8 cellular contexts compared by ENCODE assay signal in the genomic region with DNA sequence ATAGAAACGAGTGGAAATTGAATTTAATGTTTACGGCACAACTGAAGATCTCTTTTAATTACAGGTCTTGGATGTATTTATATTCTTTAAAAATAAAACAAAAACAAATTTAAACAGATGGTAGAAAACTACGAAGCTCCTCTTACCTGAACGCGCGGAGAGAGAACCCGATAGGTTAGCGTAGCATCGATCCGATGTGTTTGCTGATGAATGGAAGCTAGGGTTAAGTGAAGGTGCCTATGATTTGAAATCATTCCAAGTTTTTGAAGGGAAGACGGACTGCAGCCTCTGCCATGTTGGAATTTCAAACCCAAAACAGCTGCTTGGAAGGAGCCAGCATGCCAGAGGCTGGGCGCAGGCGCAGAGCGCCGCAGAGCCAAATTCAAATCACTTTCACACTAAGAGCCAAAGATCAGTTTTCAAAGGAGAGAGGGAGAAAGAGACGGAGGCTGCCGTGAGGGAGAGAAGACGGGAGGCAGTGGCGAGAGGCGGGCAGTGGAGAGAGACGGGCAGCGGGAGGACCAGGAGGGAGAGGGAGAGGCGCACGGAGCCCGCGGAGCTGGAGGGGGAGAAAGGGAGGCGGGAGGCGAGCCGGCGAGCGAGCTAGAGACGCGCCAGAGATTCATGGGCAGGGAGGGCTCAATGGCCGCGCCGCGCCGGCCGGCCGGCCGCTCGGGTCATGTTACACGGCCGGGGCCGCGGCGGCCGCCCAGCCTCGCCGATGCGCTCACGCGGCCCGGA. TPM values are rescaled to one million over a fixed set of nuclear protein-coding genes. Genes with fewer than 3 reads are reported as not detected.
DNase-seq lines count a peak whose midpoint lies in the region; ATAC-seq, FAIRE-seq and TF ChIP-seq lines count a peak whose summit lies in the region.

A gene with protein sequence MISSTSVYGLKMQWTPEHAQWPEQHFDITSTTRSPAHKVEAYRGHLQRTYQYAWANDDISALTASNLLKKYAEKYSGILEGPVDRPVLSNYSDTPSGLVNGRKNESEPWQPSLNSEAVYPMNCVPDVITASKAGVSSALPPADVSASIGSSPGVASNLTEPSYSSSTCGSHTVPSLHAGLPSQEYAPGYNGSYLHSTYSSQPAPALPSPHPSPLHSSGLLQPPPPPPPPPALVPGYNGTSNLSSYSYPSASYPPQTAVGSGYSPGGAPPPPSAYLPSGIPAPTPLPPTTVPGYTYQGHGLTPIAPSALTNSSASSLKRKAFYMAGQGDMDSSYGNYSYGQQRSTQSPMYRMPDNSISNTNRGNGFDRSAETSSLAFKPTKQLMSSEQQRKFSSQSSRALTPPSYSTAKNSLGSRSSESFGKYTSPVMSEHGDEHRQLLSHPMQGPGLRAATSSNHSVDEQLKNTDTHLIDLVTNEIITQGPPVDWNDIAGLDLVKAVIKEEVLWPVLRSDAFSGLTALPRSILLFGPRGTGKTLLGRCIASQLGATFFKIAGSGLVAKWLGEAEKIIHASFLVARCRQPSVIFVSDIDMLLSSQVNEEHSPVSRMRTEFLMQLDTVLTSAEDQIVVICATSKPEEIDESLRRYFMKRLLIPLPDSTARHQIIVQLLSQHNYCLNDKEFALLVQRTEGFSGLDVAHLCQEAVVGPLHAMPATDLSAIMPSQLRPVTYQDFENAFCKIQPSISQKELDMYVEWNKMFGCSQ (minus strand): TSS at position 317 of the 741 bp plus-strand sequence. CDS start 1,081 bp downstream, outside the sequence.

- no peaks in the 10 kb centered on the region for H3K9me3 Mint-ChIP-seq in activated CD8-positive, alpha-beta T cell treated with anti-CD3 and anti-CD28 coated beads, Interleukin-2, amount 10 ng/mL, durations not matched to agents 7 days and 5 days (ENCODE audit: insufficient read depth)
- H3K9me3 Mint-ChIP-seq in activated CD8-positive, alpha-beta T cell treated with anti-CD3 and anti-CD28 coated beads for 36 hours = no peaks in the 10 kb centered on the region
- no peaks in the 10 kb centered on the region for H3K9me3 Mint-ChIP-seq in activated T-helper 1 cell treated with anti-CD3 and anti-CD28 coated beads, Interleukin-12 subunit alpha, Interleukin-12 subunit beta, Interleukin-2, Interleukin-4 antibody, amounts not matched to agents 30 ng/mL and 10 ng/mL and 1 ng/mL, durations not matched to agents 14 hours and 24 hours and 36 hours

- H3K27ac Mint-ChIP-seq in activated CD8-positive, alpha-beta T cell treated with anti-CD3 and anti-CD28 coated beads, Interleukin-2, amount 10 ng/mL, durations not matched to agents 7 days and 5 days = no peak within 1 kb of the TSS
- no peak within 1 kb of the TSS for H3K27ac Mint-ChIP-seq in activated CD8-positive, alpha-beta T cell treated with anti-CD3 and anti-CD28 coated beads for 36 hours
- no peak within 1 kb of the TSS for H3K27ac Mint-ChIP-seq in activated T-helper 1 cell treated with anti-CD3 and anti-CD28 coated beads, Interleukin-12 subunit alpha, Interleukin-12 subunit beta, Interleukin-2, Interleukin-4 antibody, amounts not matched to agents 30 ng/mL and 10 ng/mL and 1 ng/mL, durations not matched to agents 14 hours and 24 hours and 36 hours

- no peak for FAIRE-seq in GM19239 (lab: Jason Lieb, UNC)

- POLR2A ChIA-PET in activated CD8-positive, alpha-beta T cell treated with anti-CD3 and anti-CD28 coated beads, Interleukin-2, amount 10 ng/mL, durations not matched to agents 7 days and 5 days (lab: Charles Lee) = no interaction called here
- POLR2A ChIA-PET in activated CD8-positive, alpha-beta T cell treated with anti-CD3 and anti-CD28 coated beads for 36 hours (lab: Charles Lee) = no interaction called here

- intact Hi-C loops in activated CD8-positive, alpha-beta T cell treated with anti-CD3 and anti-CD28 coated beads for 36 hours (cut with micrococcal nuclease) = no loop called here
- intact Hi-C loops in activated T-helper 1 cell treated with anti-CD3 and anti-CD28 coated beads, Interleukin-12 subunit alpha, Interleukin-12 subunit beta, Interleukin-2, Interleukin-4 antibody, amounts not matched to agents 30 ng/mL and 10 ng/mL and 1 ng/mL, durations not matched to agents 14 hours and 24 hours and 36 hours (cut with micrococcal nuclease) = no loop called here

- H3K27me3 ChIP-seq in NT2/D1 (ENCODE audit: insufficient read depth, insufficient read length) (no peaks in the 10 kb centered on the region), liver (ENCODE audit: control insufficient read depth in 4 of 4, insufficient read depth in 4 of 4, low read length in 3 of 4) (no peaks in the 10 kb centered on the region)

- peak within 1 kb of the TSS; percentile 48 for H3K4me3 ChIP-seq in NT2/D1 (ENCODE audit: insufficient read length, low read depth)
- peak within 1 kb of the TSS; percentile 75 to 96 (median 94) for H3K4me3 ChIP-seq in liver (ENCODE audit: low read depth in 1 of 3, low read length in 3 of 3)

- 2% methylated on average over 54 of the region's 54 CpGs for WGBS in liver

- peak; percentile 28 to 51 for TF ChIP-seq RAD21 in liver (IDR thresholded peaks at IDR 0.05)

- H3K9ac ChIP-seq in NT2/D1 (ENCODE audit: insufficient read length, low read depth) (peak within 1 kb of the TSS; percentile 95), liver (ENCODE audit: low read depth in 1 of 2, low read length in 2 of 2) (peak within 1 kb of the TSS; percentile 67 to 93)

- peak within 1 kb of the TSS; percentile 6 for H3K4me3 Mint-ChIP-seq in activated CD8-positive, alpha-beta T cell treated with anti-CD3 and anti-CD28 coated beads, Interleukin-2, amount 10 ng/mL, durations not matched to agents 7 days and 5 days
- no peak within 1 kb of the TSS for H3K4me3 Mint-ChIP-seq in activated CD8-positive, alpha-beta T cell treated with anti-CD3 and anti-CD28 coated beads for 36 hours
- no peak within 1 kb of the TSS for H3K4me3 Mint-ChIP-seq in activated T-helper 1 cell treated with anti-CD3 and anti-CD28 coated beads, Interleukin-12 subunit alpha, Interleukin-12 subunit beta, Interleukin-2, Interleukin-4 antibody, amounts not matched to agents 30 ng/mL and 10 ng/mL and 1 ng/mL, durations not matched to agents 14 hours and 24 hours and 36 hours

- TF ChIP-seq CTCF in activated CD8-positive, alpha-beta T cell treated with anti-CD3 and anti-CD28 coated beads for 36 hours (IDR thresholded peaks at IDR 0.05) = no peak
- TF ChIP-seq CTCF in liver (IDR thresholded peaks at IDR 0.05; ENCODE audit: low read depth, low read length, missing input control) = no peak

- CTCF ChIA-PET in activated CD8-positive, alpha-beta T cell treated with anti-CD3 and anti-CD28 coated beads, Interleukin-2, amount 10 ng/mL, durations not matched to agents 7 days and 5 days (lab: Charles Lee) = no interaction called here
- CTCF ChIA-PET in activated CD8-positive, alpha-beta T cell treated with anti-CD3 and anti-CD28 coated beads for 36 hours (lab: Charles Lee) = no interaction called here

- peak within 1 kb of the TSS; percentile 85 to 91 for H3K27ac ChIP-seq in liver (ENCODE audit: low read depth in 1 of 2, low read length in 2 of 2)
- H3K27ac ChIP-seq in substantia nigra (ENCODE audit: low read depth, low read length, poor library complexity, severe bottlenecking) = peak within 1 kb of the TSS; percentile 75

- H3K9me3 ChIP-seq in NT2/D1 (ENCODE audit: insufficient read depth, low read length) (no peaks in the 10 kb centered on the region), liver (ENCODE audit: control insufficient read depth in 4 of 4, low read length in 3 of 4) (no peaks in the 10 kb centered on the region)

- DNase-seq in activated CD8-positive, alpha-beta T cell treated with anti-CD3 and anti-CD28 coated beads, Interleukin-2, amount 10 ng/mL, durations not matched to agents 7 days and 5 days = no peak
- no peak for DNase-seq in activated CD8-positive, alpha-beta T cell treated with anti-CD3 and anti-CD28 coated beads for 36 hours
- DNase-seq in NT2/D1 (ENCODE audit: low read depth, low spot score) (peak; percentile 69), ecto neural progenitor cell (ENCODE audit: low spot score) (peak; percentile 90), substantia nigra (lab: John Stamatoyannopoulos, UW) (peak in 47 of 49 donors; percentile 11 to 86 (median 66)), GM19239 (ENCODE audit: insufficient read length, low spot score) (no peak)
- DNase-seq in activated T-helper 1 cell treated with anti-CD3 and anti-CD28 coated beads, Interleukin-12 subunit alpha, Interleukin-12 subunit beta, Interleukin-2, Interleukin-4 antibody, amounts not matched to agents 30 ng/mL and 10 ng/mL and 1 ng/mL, durations not matched to agents 14 hours and 24 hours and 36 hours (ENCODE audit: low spot score) = no peak

- no peaks in the 10 kb centered on the region for H3K36me3 Mint-ChIP-seq in activated CD8-positive, alpha-beta T cell treated with anti-CD3 and anti-CD28 coated beads, Interleukin-2, amount 10 ng/mL, durations not matched to agents 7 days and 5 days (ENCODE audit: low read depth)
- peaks cover 3% of the 10 kb centered on the region for H3K36me3 Mint-ChIP-seq in activated CD8-positive, alpha-beta T cell treated with anti-CD3 and anti-CD28 coated beads for 36 hours (ENCODE audit: low read depth)
- no peaks in the 10 kb centered on the region for H3K36me3 Mint-ChIP-seq in activated T-helper 1 cell treated with anti-CD3 and anti-CD28 coated beads, Interleukin-12 subunit alpha, Interleukin-12 subunit beta, Interleukin-2, Interleukin-4 antibody, amounts not matched to agents 30 ng/mL and 10 ng/mL and 1 ng/mL, durations not matched to agents 14 hours and 24 hours and 36 hours (ENCODE audit: low read depth)

- peaks cover 19% of the 10 kb centered on the region for H3K27me3 Mint-ChIP-seq in activated CD8-positive, alpha-beta T cell treated with anti-CD3 and anti-CD28 coated beads, Interleukin-2, amount 10 ng/mL, durations not matched to agents 7 days and 5 days (ENCODE audit: low read depth)
- peaks cover 24% of the 10 kb centered on the region for H3K27me3 Mint-ChIP-seq in activated CD8-positive, alpha-beta T cell treated with anti-CD3 and anti-CD28 coated beads for 36 hours
- H3K27me3 Mint-ChIP-seq in activated T-helper 1 cell treated with anti-CD3 and anti-CD28 coated beads, Interleukin-12 subunit alpha, Interleukin-12 subunit beta, Interleukin-2, Interleukin-4 antibody, amounts not matched to agents 30 ng/mL and 10 ng/mL and 1 ng/mL, durations not matched to agents 14 hours and 24 hours and 36 hours (ENCODE audit: insufficient read depth) = peaks cover 40% of the 10 kb centered on the region

- H3K4me1 ChIP-seq in NT2/D1 (ENCODE audit: insufficient read depth, insufficient read length) (no peaks in the 10 kb centered on the region), liver (ENCODE audit: control insufficient read depth in 4 of 4, insufficient read depth in 4 of 4, low read length in 3 of 4) (peaks cover 0 to 19% (median 7%) of the 10 kb centered on the region in 4 donors)

- H3K4me1 Mint-ChIP-seq in activated CD8-positive, alpha-beta T cell treated with anti-CD3 and anti-CD28 coated beads, Interleukin-2, amount 10 ng/mL, durations not matched to agents 7 days and 5 days (ENCODE audit: low read depth) = peaks cover 4% of the 10 kb centered on the region
- peaks cover 4% of the 10 kb centered on the region for H3K4me1 Mint-ChIP-seq in activated CD8-positive, alpha-beta T cell treated with anti-CD3 and anti-CD28 coated beads for 36 hours (ENCODE audit: low read depth)
- H3K4me1 Mint-ChIP-seq in activated T-helper 1 cell treated with anti-CD3 and anti-CD28 coated beads, Interleukin-12 subunit alpha, Interleukin-12 subunit beta, Interleukin-2, Interleukin-4 antibody, amounts not matched to agents 30 ng/mL and 10 ng/mL and 1 ng/mL, durations not matched to agents 14 hours and 24 hours and 36 hours (ENCODE audit: low read depth) = no peaks in the 10 kb centered on the region

- H3K36me3 ChIP-seq in NT2/D1 (ENCODE audit: insufficient read depth, insufficient read length, low read length) = no peaks in the 10 kb centered on the region
- no peaks in the 10 kb centered on the region for H3K36me3 ChIP-seq in liver (ENCODE audit: control insufficient read depth in 4 of 4, insufficient read depth in 3 of 4, low read depth in 1 of 4, low read length in 3 of 4)

- ATAC-seq in activated CD8-positive, alpha-beta T cell treated with anti-CD3 and anti-CD28 coated beads, Interleukin-2, amount 10 ng/mL, durations not matched to agents 7 days and 5 days = no peak
- ATAC-seq in activated CD8-positive, alpha-beta T cell treated with anti-CD3 and anti-CD28 coated beads for 36 hours = no peak

RNA-seq across cellular contexts. Expression of the gene that starts here (rescaled TPM):
- total RNA-seq in activated CD8-positive, alpha-beta T cell treated with anti-CD3 and anti-CD28 coated beads, Interleukin-2, amount 10 ng/mL, durations not matched to agents 7 days and 5 days = not detected
- total RNA-seq in activated CD8-positive, alpha-beta T cell treated with anti-CD3 and anti-CD28 coated beads for 36 hours = not detected
- total RNA-seq in liver = 1 to 10 TPM; 4.9 to 5.4 TPM
- 1 to 10 TPM; 1.1 to 7.8 TPM for polyA plus RNA-seq in liver
- not detected in 2 replicates for total RNA-seq in activated T-helper 1 cell treated with anti-CD3 and anti-CD28 coated beads, Interleukin-12 subunit alpha, Interleukin-12 subunit beta, Interleukin-2, Interleukin-4 antibody, amounts not matched to agents 30 ng/mL and 10 ng/mL and 1 ng/mL, durations not matched to agents 14 hours and 24 hours and 36 hours

Comparison
In these comparisons a context has a peak if more than half of its experiments do, and no peak if none do; other contexts are left out.
1. DNase-seq: peak in NT2/D1 (single experiment), ecto neural progenitor cell (single experiment) and substantia nigra (47 of 49); none in activated CD8-positive, alpha-beta T cell treated with anti-CD3 and anti-CD28 coated beads, Interleukin-2, amount 10 ng/mL, durations not matched to agents 7 days and 5 days (single experiment), activated CD8-positive, alpha-beta T cell treated with anti-CD3 and anti-CD28 coated beads for 36 hours (single experiment), GM19239 (single experiment) and activated T-helper 1 cell treated with anti-CD3 and anti-CD28 coated beads, Interleukin-12 subunit alpha, Interleukin-12 subunit beta, Interleukin-2, Interleukin-4 antibody, amounts not matched to agents 30 ng/mL and 10 ng/mL and 1 ng/mL, durations not matched to agents 14 hours and 24 hours and 36 hours (single experiment).